ENCODE assay signal across 13 cellular contexts in genomic region chr3:72336114-72336651, GRCh38.
DNase-seq lines count a peak whose midpoint lies in the region; ATAC-seq and TF ChIP-seq lines count a peak whose summit lies in the region.
"Had no signal": no experiment of that assay in that cellular context is flagged by ENCODE, and none has a peak within 500 bp of the region (broad histone marks: within the 10 kb centered on the region; RNA-seq: fewer than 3 reads in every experiment).

No MANE protein-coding gene starts in this region.

- H3K56ac ChIP-seq in mesendoderm (ENCODE audit: low read length): peak overlapping the region; percentile 17

- no peaks in the 10 kb centered on the region for H3K79me2 ChIP-seq in mesendoderm (ENCODE audit: control insufficient read depth, insufficient read depth, low read length)

- H3K27ac ChIP-seq in caudate nucleus (ENCODE audit: low read depth, low read length): peak overlapping the region; percentile 84
- H3K27ac ChIP-seq in mesendoderm (ENCODE audit: low read depth, low read length): peak overlapping the region; percentile 32
- H3K27ac ChIP-seq in upper lobe of left lung: peak overlapping the region; percentile 8 to 65 (median 47)
- H3K27ac ChIP-seq: KMS-11, PC-9 had no signal

- TF ChIP-seq EP300 in upper lobe of left lung (IDR thresholded peaks at IDR 0.05): no peak

- H3K23ac ChIP-seq in mesendoderm (ENCODE audit: low read length): no peak overlapping the region

- no peak overlapping the region for H4K5ac ChIP-seq in mesendoderm (ENCODE audit: low read length)

- TF ChIP-seq POLR2A in upper lobe of left lung (IDR thresholded peaks at IDR 0.05): no peak

- no peak for ATAC-seq in upper lobe of left lung (ENCODE audit: low FRiP score in 2 of 2)
- ATAC-seq in GM21786 (IDR thresholded peaks at IDR 0.05; ENCODE audit: unreplicated experiment): no peak

- TF ChIP-seq CTCF in upper lobe of left lung (IDR thresholded peaks at IDR 0.05): no peak

- peak overlapping the region; percentile 48 for H2BK5ac ChIP-seq in mesendoderm (ENCODE audit: low read length)

- DNase-seq in activated effector memory CD4-positive, alpha-beta T cell treated with anti-CD3 and anti-CD28 coated beads, Interleukin-2, amount 50 U/mL, for 16 hours: peak; percentile 30
- DNase-seq in activated effector memory CD4-positive, alpha-beta T cell treated with Interleukin-2 at 50 U/mL for 16 hours: no peak
- DNase-seq in caudate nucleus (lab: John Stamatoyannopoulos, UW) (no peak), mesendoderm (no peak), upper lobe of left lung (no peak), EL (no peak), NK-92 (lab: John Stamatoyannopoulos, UW; ENCODE audit: unreplicated experiment) (no peak)
- DNase-seq: 8988T, NCI-H1694 treated with DMSO at 0.1 percent for 48 hours, NCI-H526 treated with DMSO at 0.1 percent for 48 hours had no signal

- H2BK15ac ChIP-seq in mesendoderm (replicated peaks; ENCODE audit: low read depth): no peak overlapping the region

- no peak overlapping the region for H3K9ac ChIP-seq in mesendoderm (ENCODE audit: low read length)
- H3K9ac ChIP-seq: KMS-11 had no signal

- no CpG with 5 or more reads among the region's 7 CpGs for WGBS in mesendoderm (ENCODE audit: extremely low coverage, insufficient coverage, low lambda C conversion rate)
- WGBS in upper lobe of left lung, 2 donors: 88 to 94% methylated on average over 7 of the region's 7 CpGs

- H3K79me1 ChIP-seq in mesendoderm (ENCODE audit: low read length): no peaks in the 10 kb centered on the region

- H3K27me3 ChIP-seq in mesendoderm (ENCODE audit: insufficient read depth, low read length, poor library complexity) (no peaks in the 10 kb centered on the region), upper lobe of left lung (no peaks in the 10 kb centered on the region)

- H2BK120ac ChIP-seq in mesendoderm (ENCODE audit: low read depth, low read length): no peak overlapping the region

- peak overlapping the region; percentile 51 for H2AK5ac ChIP-seq in mesendoderm (ENCODE audit: low read length)

- peak overlapping the region; percentile 2 for H3K4ac ChIP-seq in mesendoderm (ENCODE audit: low read depth, low read length)

- H4K8ac ChIP-seq in mesendoderm (ENCODE audit: low read depth, low read length): no peak overlapping the region

- no peak overlapping the region for H3K4me3 ChIP-seq in mesendoderm (ENCODE audit: low read length)
- H3K4me3 ChIP-seq in upper lobe of left lung: no peak overlapping the region
- H3K4me3 ChIP-seq: PC-9 had no signal

- H3K9me3 ChIP-seq in upper lobe of left lung: no peaks in the 10 kb centered on the region

- H3K18ac ChIP-seq in mesendoderm (ENCODE audit: low read length): peak overlapping the region; percentile 1

- no peak overlapping the region for H3K4me2 ChIP-seq in mesendoderm (ENCODE audit: low read length)
- H3K4me2 ChIP-seq: KMS-11, PC-9 had no signal

- H3K36me3 ChIP-seq in mesendoderm (ENCODE audit: control insufficient read depth, insufficient read depth, low read length): no peaks in the 10 kb centered on the region
- no peaks in the 10 kb centered on the region for H3K36me3 ChIP-seq in upper lobe of left lung

- H3K4me1 ChIP-seq in mesendoderm (ENCODE audit: control insufficient read depth, low read depth, low read length) (peaks cover 27% of the 10 kb centered on the region), upper lobe of left lung (peaks cover 11 to 17% (median 13%) of the 10 kb centered on the region in 4 donors)

Comparison
In these comparisons a context has a peak if more than half of its experiments do, and no peak if none do; other contexts are left out.
1. H3K27ac ChIP-seq: peak in every context shown above with its lines; median percentile 84 in caudate nucleus; 47 in upper lobe of left lung; 32 in mesendoderm.